In genomic region chr4:681736-682451, GRCh38 we compare ENCODE assay signal across 8 cellular contexts.
DNase-seq lines count a peak whose midpoint lies in the region; ATAC-seq lines count a peak whose summit lies in the region.

No MANE protein-coding gene starts in this region.

- H3K27ac Mint-ChIP-seq in T-helper 2 cell treated with Interferon-gamma antibody and Interleukin-4, amounts not matched to agents 5 μg/mL and 100 μg/mL, for 36 hours: no peak overlapping the region
- H3K27ac Mint-ChIP-seq in effector memory CD8-positive, alpha-beta T cell: no peak overlapping the region
- H3K27ac Mint-ChIP-seq in stimulated activated effector memory CD8-positive, alpha-beta T cell treated with anti-CD3 and anti-CD28 coated beads, Interleukin-12 subunit alpha, Interleukin-12 subunit beta, amount 100 ng/mL, for 72 hours: no peak overlapping the region

- H3K27me3 Mint-ChIP-seq in T-helper 2 cell treated with Interferon-gamma antibody and Interleukin-4, amounts not matched to agents 5 μg/mL and 100 μg/mL, for 36 hours (ENCODE audit: low read depth): no peaks in the 10 kb centered on the region
- peaks cover 0 to 10% of the 10 kb centered on the region in 2 donors for H3K27me3 Mint-ChIP-seq in effector memory CD8-positive, alpha-beta T cell

- peak; percentile 9 for ATAC-seq in effector memory CD8-positive, alpha-beta T cell (replicated peaks)
- ATAC-seq in stimulated activated effector memory CD8-positive, alpha-beta T cell treated with anti-CD3 and anti-CD28 coated beads, Interleukin-12 subunit alpha, Interleukin-12 subunit beta, amount 100 ng/mL, for 72 hours: no peak
- ATAC-seq in GM21529 (IDR thresholded peaks at IDR 0.05; ENCODE audit: unreplicated experiment): no peak

- peak in 4 of 5 experiments; percentile 32 to 60 (median 34) for DNase-seq in T-helper 2 cell
- DNase-seq in T-helper 2 cell treated with Interferon-gamma antibody and Interleukin-4, amounts not matched to agents 5 μg/mL and 100 μg/mL, for 36 hours (ENCODE audit: low spot score): no peak
- DNase-seq in NCI-H345 (lab: John Stamatoyannopoulos, UW): peak; percentile 74
- peak in 1 of 3 experiments; percentile 35 for DNase-seq in effector memory CD8-positive, alpha-beta T cell
- DNase-seq in stimulated activated effector memory CD8-positive, alpha-beta T cell treated with anti-CD3 and anti-CD28 coated beads, Interleukin-12 subunit alpha, Interleukin-12 subunit beta, amount 100 ng/mL, for 72 hours (ENCODE audit: low spot score in 2 of 2): peak in 1 of 2 donors; percentile 75
- DNase-seq in HUDEP-2 (lab: John Stamatoyannopoulos, UW; ENCODE audit: unreplicated experiment in 76 of 76): no peak
- no peak for DNase-seq in cerebellar cortex (ENCODE audit: low spot score)

- no peaks in the 10 kb centered on the region for H3K36me3 Mint-ChIP-seq in T-helper 2 cell treated with Interferon-gamma antibody and Interleukin-4, amounts not matched to agents 5 μg/mL and 100 μg/mL, for 36 hours (ENCODE audit: low read depth)
- peaks cover 8% of the 10 kb centered on the region for H3K36me3 Mint-ChIP-seq in effector memory CD8-positive, alpha-beta T cell (ENCODE audit: insufficient read depth)
- peaks cover 5% of the 10 kb centered on the region for H3K36me3 Mint-ChIP-seq in stimulated activated effector memory CD8-positive, alpha-beta T cell treated with anti-CD3 and anti-CD28 coated beads, Interleukin-12 subunit alpha, Interleukin-12 subunit beta, amount 100 ng/mL, for 72 hours

- H3K4me1 Mint-ChIP-seq in T-helper 2 cell treated with Interferon-gamma antibody and Interleukin-4, amounts not matched to agents 5 μg/mL and 100 μg/mL, for 36 hours (ENCODE audit: low read depth): no peaks in the 10 kb centered on the region
- peaks cover 14 to 18% of the 10 kb centered on the region in 2 donors for H3K4me1 Mint-ChIP-seq in effector memory CD8-positive, alpha-beta T cell (ENCODE audit: low read depth in 2 of 2)
- H3K4me1 Mint-ChIP-seq in stimulated activated effector memory CD8-positive, alpha-beta T cell treated with anti-CD3 and anti-CD28 coated beads, Interleukin-12 subunit alpha, Interleukin-12 subunit beta, amount 100 ng/mL, for 72 hours: peaks cover 20% of the 10 kb centered on the region

- H3K9me3 Mint-ChIP-seq in T-helper 2 cell treated with Interferon-gamma antibody and Interleukin-4, amounts not matched to agents 5 μg/mL and 100 μg/mL, for 36 hours: no peaks in the 10 kb centered on the region
- H3K9me3 Mint-ChIP-seq in effector memory CD8-positive, alpha-beta T cell: no peaks in the 10 kb centered on the region
- no peaks in the 10 kb centered on the region for H3K9me3 Mint-ChIP-seq in stimulated activated effector memory CD8-positive, alpha-beta T cell treated with anti-CD3 and anti-CD28 coated beads, Interleukin-12 subunit alpha, Interleukin-12 subunit beta, amount 100 ng/mL, for 72 hours

- H3K4me3 Mint-ChIP-seq in T-helper 2 cell treated with Interferon-gamma antibody and Interleukin-4, amounts not matched to agents 5 μg/mL and 100 μg/mL, for 36 hours: no peak overlapping the region
- H3K4me3 Mint-ChIP-seq in effector memory CD8-positive, alpha-beta T cell: peak overlapping the region; percentile 49 to 78
- peak overlapping the region; percentile 77 for H3K4me3 Mint-ChIP-seq in stimulated activated effector memory CD8-positive, alpha-beta T cell treated with anti-CD3 and anti-CD28 coated beads, Interleukin-12 subunit alpha, Interleukin-12 subunit beta, amount 100 ng/mL, for 72 hours

Comparison
In these comparisons a context has a peak if more than half of its experiments do, and no peak if none do; other contexts are left out.
1. DNase-seq: peak in T-helper 2 cell (4 of 5) and NCI-H345 (single experiment); none in T-helper 2 cell treated with Interferon-gamma antibody and Interleukin-4, amounts not matched to agents 5 μg/mL and 100 μg/mL, for 36 hours (single experiment), HUDEP-2 (0 of 76) and cerebellar cortex (single experiment).